In the genomic region with DNA sequence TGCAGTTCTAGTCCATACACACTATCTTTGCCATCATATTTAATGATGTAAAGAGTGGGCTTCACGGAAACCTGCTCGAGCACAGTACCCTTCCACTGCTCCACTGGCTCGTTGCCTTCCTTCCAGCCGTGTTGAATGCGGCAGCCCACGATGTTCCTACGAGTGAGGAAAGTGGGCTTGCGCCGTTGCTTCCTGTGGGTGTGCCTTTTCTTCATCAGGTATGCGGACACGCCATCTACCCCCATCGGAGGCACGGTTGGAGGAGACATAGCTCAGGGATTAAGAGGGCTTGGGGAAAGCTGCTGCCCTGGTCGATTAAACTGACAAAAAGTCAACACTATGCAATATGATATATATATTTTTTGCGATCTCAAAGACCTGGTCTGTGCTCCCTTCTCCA, we compare ENCODE assay signal across 8 cellular contexts. TPM values are rescaled to one million over a fixed set of nuclear protein-coding genes. Genes with fewer than 3 reads are reported as not detected.
A peak's percentile ranks its signal among the peaks of the same experiment; 100 is the strongest.
DNase-seq lines count a peak whose midpoint lies in the region; ATAC-seq and TF ChIP-seq lines count a peak whose summit lies in the region.

No MANE protein-coding gene starts in this region.

- H3K27ac Mint-ChIP-seq in GM23338 (peak overlapping the region; percentile 91; the same call in 1 of the 2 replicates), activated B cell treated with CpG ODN at 0.5 μM for 24 hours (peak overlapping the region; percentile 80)
- H3K27ac Mint-ChIP-seq in naive thymus-derived CD4-positive, alpha-beta T cell, result peak overlapping the region in 8 of 9 donors; percentile 70 to 84 (median 78)

- no peaks in the 10 kb centered on the region for H4K20me1 ChIP-seq in GM23338 (replicated peaks; ENCODE audit: insufficient read depth)

- CTCF ChIA-PET in activated B cell treated with CpG ODN at 0.5 μM for 24 hours (lab: Charles Lee), result no interaction called here
- CTCF ChIA-PET in naive thymus-derived CD4-positive, alpha-beta T cell (lab: Charles Lee), result no interaction called here

- peaks cover 33% of the 10 kb centered on the region for H3K79me2 ChIP-seq in GM23338 (replicated peaks; ENCODE audit: insufficient read depth)

- TF ChIP-seq CTCF in GM23338 (conservative IDR thresholded peaks at IDR 0.05; ENCODE audit: low read depth in 2 of 2) (no peak), activated B cell treated with CpG ODN at 0.5 μM for 24 hours (IDR thresholded peaks at IDR 0.05) (no peak)

- peak overlapping the region; percentile 85 for H3K4me2 ChIP-seq in GM23338

- H3K4me1 Mint-ChIP-seq in GM23338 (peaks cover 16% of the 10 kb centered on the region; the same call in 2 of the 3 replicates), activated B cell treated with CpG ODN at 0.5 μM for 24 hours (peaks cover 18% of the 10 kb centered on the region)
- peaks cover 4 to 35% (median 23%) of the 10 kb centered on the region in 7 donors for H3K4me1 Mint-ChIP-seq in naive thymus-derived CD4-positive, alpha-beta T cell

- intact Hi-C loops in activated B cell treated with CpG ODN at 0.5 μM for 24 hours (cut with micrococcal nuclease), result loop anchor here (2.0 kb wide), 2 partner anchors 210 to 404 kb away; a partner anchor contains a TSS
- intact Hi-C loops in naive thymus-derived CD4-positive, alpha-beta T cell (cut with micrococcal nuclease), result loop anchor here (2.0 to 10.0 kb wide), 5 partner anchors 212 to 1684 kb away; a partner anchor contains a TSS
- intact Hi-C loops in aorta (cut with DNase I), result loop anchor here in 1 of 2 donors (5.0 kb wide), 1 partner anchor 212 kb away; no protein-coding TSS in a partner anchor

- H3K4me3 Mint-ChIP-seq in GM23338 (peak overlapping the region; percentile 95), activated B cell treated with CpG ODN at 0.5 μM for 24 hours (peak overlapping the region; percentile 94)
- H3K4me3 Mint-ChIP-seq in naive thymus-derived CD4-positive, alpha-beta T cell, result peak overlapping the region; percentile 83 to 98 (median 89)

- no peaks in the 10 kb centered on the region for H3K9me2 ChIP-seq in GM23338 (ENCODE audit: insufficient read depth)

- H3K27me3 ChIP-seq in GM23338 (ENCODE audit: insufficient read depth), result no peaks in the 10 kb centered on the region
- H3K27me3 ChIP-seq in naive thymus-derived CD4-positive, alpha-beta T cell (ENCODE audit: control insufficient read depth in 2 of 2, insufficient read depth in 2 of 2, low read length in 2 of 2), result no peaks in the 10 kb centered on the region
- no peaks in the 10 kb centered on the region for H3K27me3 ChIP-seq in aorta (ENCODE audit: control insufficient read depth in 1 of 2, insufficient read depth in 2 of 2, low read length in 1 of 2)

- peak overlapping the region; percentile 75 for H3K4me3 ChIP-seq in GM23338
- H3K4me3 ChIP-seq in naive thymus-derived CD4-positive, alpha-beta T cell (ENCODE audit: low read length), result peak overlapping the region; percentile 72
- peak overlapping the region; percentile 49 to 60 for H3K4me3 ChIP-seq in aorta (ENCODE audit: low read length in 2 of 2)

- H3K9me3 ChIP-seq in naive thymus-derived CD4-positive, alpha-beta T cell (ENCODE audit: control insufficient read depth in 2 of 3, low read length in 3 of 3), result no peaks in the 10 kb centered on the region
- no peaks in the 10 kb centered on the region for H3K9me3 ChIP-seq in aorta (ENCODE audit: control insufficient read depth, low read length)

- ATAC-seq in GM23338 (peak; percentile 43), activated B cell treated with CpG ODN at 0.5 μM for 24 hours (ENCODE audit: low read depth) (peak; percentile 27), aorta (ENCODE audit: low FRiP score) (peak; percentile 37)
- ATAC-seq in naive thymus-derived CD4-positive, alpha-beta T cell, result peak; percentile 28

- H3K27ac ChIP-seq in GM23338 (ENCODE audit: low read depth) (peak overlapping the region; percentile 80; the same call in 1 of the 2 replicates), epithelial cell of prostate (peak overlapping the region; percentile 67), aorta (ENCODE audit: low read depth in 1 of 2, low read length in 2 of 2) (peak overlapping the region in 1 of 2 donors; percentile 30)
- H3K27ac ChIP-seq in naive thymus-derived CD4-positive, alpha-beta T cell (ENCODE audit: low read depth, low read length), result peak overlapping the region; percentile 48

- no peaks in the 10 kb centered on the region for H3K36me3 ChIP-seq in GM23338 (ENCODE audit: insufficient read depth)
- H3K36me3 ChIP-seq in naive thymus-derived CD4-positive, alpha-beta T cell (ENCODE audit: control insufficient read depth in 2 of 3, insufficient read depth in 3 of 3, low read length in 3 of 3), result no peaks in the 10 kb centered on the region
- no peaks in the 10 kb centered on the region for H3K36me3 ChIP-seq in aorta (ENCODE audit: control insufficient read depth in 1 of 2, insufficient read depth in 2 of 2, low read length in 1 of 2)

- H3K36me3 Mint-ChIP-seq in GM23338 (ENCODE audit: low read depth), result peaks cover 6% of the 10 kb centered on the region; the same call in 1 of the 3 replicates
- no peaks in the 10 kb centered on the region for H3K36me3 Mint-ChIP-seq in activated B cell treated with CpG ODN at 0.5 μM for 24 hours (ENCODE audit: low read depth)
- peaks cover 0 to 3% (median 0%) of the 10 kb centered on the region in 5 donors for H3K36me3 Mint-ChIP-seq in naive thymus-derived CD4-positive, alpha-beta T cell

- 1 to 30% methylated on average over 15 of the region's 15 CpGs for whole genome bisulfite sequencing in aorta, 2 donors

- H3K27me3 Mint-ChIP-seq in GM23338 (ENCODE audit: insufficient read depth, low read depth, poor library complexity), result peaks cover 3% of the 10 kb centered on the region
- H3K27me3 Mint-ChIP-seq in activated B cell treated with CpG ODN at 0.5 μM for 24 hours, result no peaks in the 10 kb centered on the region
- no peaks in the 10 kb centered on the region for H3K27me3 Mint-ChIP-seq in naive thymus-derived CD4-positive, alpha-beta T cell

- DNase-seq in NCI-H1694 (lab: John Stamatoyannopoulos, UW) (peak; percentile 31), NCI-H1694 treated with DMSO at 0.1 percent for 48 hours (lab: John Stamatoyannopoulos, UW) (no peak), GM23338 (ENCODE audit: low spot score) (peak; percentile 24), LoVo (ENCODE audit: low spot score) (peak; percentile 24), activated B cell treated with CpG ODN at 0.5 μM for 24 hours (peak; percentile 15), epithelial cell of prostate (ENCODE audit: low read depth, low spot score) (no peak), aorta (peak; percentile 52 to 75)
- DNase-seq in naive thymus-derived CD4-positive, alpha-beta T cell, result peak in 3 of 9 donors; percentile 4 to 26 (median 10)

- H3K9me3 Mint-ChIP-seq in GM23338, result no peaks in the 10 kb centered on the region
- no peaks in the 10 kb centered on the region for H3K9me3 Mint-ChIP-seq in activated B cell treated with CpG ODN at 0.5 μM for 24 hours
- no peaks in the 10 kb centered on the region for H3K9me3 Mint-ChIP-seq in naive thymus-derived CD4-positive, alpha-beta T cell

- H2AFZ ChIP-seq in GM23338, result 0 out of 2 replicates have a peak overlapping the region, but pooled peaks have one; percentile 40

- H3K4me1 ChIP-seq in GM23338 (ENCODE audit: insufficient read depth) (peaks cover 11% of the 10 kb centered on the region), aorta (ENCODE audit: control insufficient read depth in 1 of 2, insufficient read depth in 2 of 2, low read length in 2 of 2) (no peaks in the 10 kb centered on the region)
- peaks cover 0 to 3% of the 10 kb centered on the region in 2 donors for H3K4me1 ChIP-seq in naive thymus-derived CD4-positive, alpha-beta T cell (ENCODE audit: control insufficient read depth in 2 of 2, insufficient read depth in 2 of 2, low read length in 2 of 2)

- POLR2A ChIA-PET in activated B cell treated with CpG ODN at 0.5 μM for 24 hours (lab: Charles Lee), result interaction anchor here (1.1 to 1.2 kb wide), 2 partner anchors 405 to 854 kb away, joined by 3 read pairs; no protein-coding TSS in a partner anchor
- POLR2A ChIA-PET in naive thymus-derived CD4-positive, alpha-beta T cell (lab: Charles Lee), result no interaction called here

- H3F3A ChIP-seq in GM23338 (replicated peaks; ENCODE audit: low read depth), result no peaks in the 10 kb centered on the region

TF ChIP-seq in GM23338, 12 proteins besides CTCF, POLR2A, EP300 and RAD21 (continues in another document):
- no peak for TF ChIP-seq EZH2 (IDR thresholded peaks at IDR 0.05; ENCODE audit: low read depth, unreplicated experiment)
- TF ChIP-seq, protein P1, sequence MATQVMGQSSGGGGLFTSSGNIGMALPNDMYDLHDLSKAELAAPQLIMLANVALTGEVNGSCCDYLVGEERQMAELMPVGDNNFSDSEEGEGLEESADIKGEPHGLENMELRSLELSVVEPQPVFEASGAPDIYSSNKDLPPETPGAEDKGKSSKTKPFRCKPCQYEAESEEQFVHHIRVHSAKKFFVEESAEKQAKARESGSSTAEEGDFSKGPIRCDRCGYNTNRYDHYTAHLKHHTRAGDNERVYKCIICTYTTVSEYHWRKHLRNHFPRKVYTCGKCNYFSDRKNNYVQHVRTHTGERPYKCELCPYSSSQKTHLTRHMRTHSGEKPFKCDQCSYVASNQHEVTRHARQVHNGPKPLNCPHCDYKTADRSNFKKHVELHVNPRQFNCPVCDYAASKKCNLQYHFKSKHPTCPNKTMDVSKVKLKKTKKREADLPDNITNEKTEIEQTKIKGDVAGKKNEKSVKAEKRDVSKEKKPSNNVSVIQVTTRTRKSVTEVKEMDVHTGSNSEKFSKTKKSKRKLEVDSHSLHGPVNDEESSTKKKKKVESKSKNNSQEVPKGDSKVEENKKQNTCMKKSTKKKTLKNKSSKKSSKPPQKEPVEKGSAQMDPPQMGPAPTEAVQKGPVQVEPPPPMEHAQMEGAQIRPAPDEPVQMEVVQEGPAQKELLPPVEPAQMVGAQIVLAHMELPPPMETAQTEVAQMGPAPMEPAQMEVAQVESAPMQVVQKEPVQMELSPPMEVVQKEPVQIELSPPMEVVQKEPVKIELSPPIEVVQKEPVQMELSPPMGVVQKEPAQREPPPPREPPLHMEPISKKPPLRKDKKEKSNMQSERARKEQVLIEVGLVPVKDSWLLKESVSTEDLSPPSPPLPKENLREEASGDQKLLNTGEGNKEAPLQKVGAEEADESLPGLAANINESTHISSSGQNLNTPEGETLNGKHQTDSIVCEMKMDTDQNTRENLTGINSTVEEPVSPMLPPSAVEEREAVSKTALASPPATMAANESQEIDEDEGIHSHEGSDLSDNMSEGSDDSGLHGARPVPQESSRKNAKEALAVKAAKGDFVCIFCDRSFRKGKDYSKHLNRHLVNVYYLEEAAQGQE (IDR thresholded peaks at IDR 0.05; ENCODE audit: unreplicated experiment), result no peak

RNA-seq across cellular contexts. Expression of a gene that starts 0.6 kb away (rescaled TPM):
- 14.8 and 18.6 TPM in 2 replicates for total RNA-seq in GM23338 (2014; rRNA removed; shearing (Covaris generic))
- 12.9 and 13.5 TPM in 2 replicates for polyA plus RNA-seq in GM23338 (2016; fragmentation: Nextera tagmentation; extraction: Ambion mirVana)
- total RNA-seq in activated B cell treated with CpG ODN at 0.5 μM for 24 hours, result 2.1 and 2.4 TPM in 2 replicates
- total RNA-seq in naive thymus-derived CD4-positive, alpha-beta T cell, result 1 to 10 TPM in 4 of 5 experiments, under 1 TPM in 1; 0.95 to 6.8 (median 1.9) TPM
- polyA plus RNA-seq in naive thymus-derived CD4-positive, alpha-beta T cell, result under 1 TPM; 0.40 to 0.59 TPM
- total RNA-seq in aorta, result 10 to 100 TPM in 1 of 2 donors, 1 to 10 TPM in 1; 9.8 to 12.3 TPM
- 1 to 10 TPM; 2.1 to 4.1 TPM for polyA plus RNA-seq in aorta

Comparison
In these comparisons a context has a peak if more than half of its experiments do, and no peak if none do; other contexts are left out.
1. DNase-seq: peak in NCI-H1694 (single experiment), GM23338 (single experiment), LoVo (single experiment), activated B cell treated with CpG ODN at 0.5 μM for 24 hours (single experiment) and aorta (2 of 2); none in NCI-H1694 treated with DMSO at 0.1 percent for 48 hours (single experiment) and epithelial cell of prostate (single experiment).
2. Peak in every context shown above with its lines, with median percentiles within 50 percentile points of each other: ATAC-seq, H3K4me3 ChIP-seq, H3K27ac Mint-ChIP-seq and H3K4me3 Mint-ChIP-seq.